Comparison of ENCODE assay signal across 26 cellular contexts in genomic region chr1:98523256-98523655, GRCh38.
"Had no signal": no experiment of that assay in that cellular context is flagged by ENCODE, and none has a peak within 500 bp of the region (broad histone marks: within the 10 kb centered on the region; RNA-seq: fewer than 3 reads in every experiment).

No MANE protein-coding gene starts in this region.

- H3K4me1 ChIP-seq: adrenal gland, ascending aorta, gastrocnemius medialis, neural progenitor cell, transverse colon had no signal

- H3K27ac ChIP-seq: adrenal gland, ascending aorta, cardiac muscle cell, coronary artery, dorsolateral prefrontal cortex, gastrocnemius medialis, hepatocyte, neural progenitor cell, transverse colon had no signal

- DNase-seq: activated CD4-positive, alpha-beta memory T cell treated with anti-CD3 and anti-CD28 coated beads for 36 hours; activated CD4-positive, alpha-beta T cell treated with anti-CD3 and anti-CD28 coated beads, Interleukin-2, amount 10 ng/mL, durations not matched to agents 24 days and 14 days; activated CD4-positive, CD25-positive, alpha-beta regulatory T cell treated with anti-CD3 and anti-CD28 coated beads, Interleukin-2, amount 50 U/mL, for 72 hours; activated CD8-positive, alpha-beta memory T cell treated with anti-CD3 and anti-CD28 coated beads, Interleukin-2, amount 50 U/mL, for 4 hours; activated effector memory CD4-positive, alpha-beta T cell treated with anti-CD3 and anti-CD28 coated beads, Interleukin-2, amount 50 U/mL, for 16 hours; activated naive CD4-positive, alpha-beta T cell treated with anti-CD3 and anti-CD28 coated beads for 36 hours; activated naive CD8-positive, alpha-beta T cell treated with anti-CD3 and anti-CD28 coated beads for 36 hours; activated T-cell treated with anti-CD3 and anti-CD28 coated beads, Interleukin-2, amount 50 U/mL, for 1 hour; adrenal gland; cerebellar nuclear complex; dorsolateral prefrontal cortex; effector memory CD4-positive, alpha-beta T cell; gastrocnemius medialis; natural killer cell; posterior cingulate gyrus; right cardiac atrium; stimulated activated CD4-positive, alpha-beta T cell treated with anti-CD3 and anti-CD28 coated beads, Interleukin-2, amount 100 ng/mL, for 48 hours; stimulated activated naive CD4-positive, alpha-beta T cell treated with Interleukin-2 at 50 U/mL for 16 hours; T-helper 17 cell; T1000; transverse colon had no signal

- H3K9me3 ChIP-seq: adrenal gland, ascending aorta, gastrocnemius medialis, transverse colon had no signal

- H3K36me3 ChIP-seq: adrenal gland, ascending aorta, cardiac muscle cell, gastrocnemius medialis, neural progenitor cell, transverse colon had no signal

- H3K27me3 ChIP-seq: adrenal gland, ascending aorta, cardiac muscle cell, dorsolateral prefrontal cortex, gastrocnemius medialis, hepatocyte, neural progenitor cell, transverse colon had no signal

- H3K4me3 ChIP-seq: adrenal gland, ascending aorta, cardiac muscle cell, coronary artery, dorsolateral prefrontal cortex, gastrocnemius medialis, hepatocyte, neural progenitor cell, transverse colon had no signal
